In genomic region chr12:32305163-32305562, GRCh38 we compare ENCODE assay signal across 9 cellular contexts.
DNase-seq lines count a peak whose midpoint lies in the region; ATAC-seq and TF ChIP-seq lines count a peak whose summit lies in the region.
"Had no signal": no experiment of that assay in that cellular context is flagged by ENCODE, and none has a peak within 500 bp of the region (broad histone marks: within the 10 kb centered on the region; RNA-seq: fewer than 3 reads in every experiment).

No MANE protein-coding gene starts in this region.

- no peaks in the 10 kb centered on the region for H3K9me2 ChIP-seq in OCI-LY7 (ENCODE audit: insufficient read depth, low read length)

- DNase-seq in heart right ventricle (no peak), left cardiac atrium (no peak), OCI-LY7 (ENCODE audit: low spot score) (peak; percentile 49), fibroblast of gingiva (ENCODE audit: low read depth) (peak; percentile 30), upper lobe of right lung (no peak), HPDE6-E6E7 (ENCODE audit: extremely low spot score) (no peak)
- no peak for DNase-seq in T-helper 2 cell treated with Interferon-gamma antibody and Interleukin-4, amounts not matched to agents 5 μg/mL and 100 μg/mL, for 36 hours (ENCODE audit: low spot score)

- no peaks in the 10 kb centered on the region for H3K9me3 ChIP-seq in heart right ventricle
- no peaks in the 10 kb centered on the region for H3K9me3 ChIP-seq in OCI-LY7 (ENCODE audit: low read length)
- no peaks in the 10 kb centered on the region for H3K9me3 ChIP-seq in upper lobe of right lung

- CTCF ChIA-PET in OCI-LY7 (lab: Charles Lee; ENCODE audit: unreplicated experiment), result no interaction called here

- H3K4me1 ChIP-seq in heart right ventricle (peaks cover 0 to 9% (median 0%) of the 10 kb centered on the region in 9 donors), OCI-LY7 (ENCODE audit: insufficient read depth, low read length, poor library complexity, severe bottlenecking) (peaks cover 48% of the 10 kb centered on the region), upper lobe of right lung (no peaks in the 10 kb centered on the region)

- H3K27me3 ChIP-seq in heart right ventricle (no peaks in the 10 kb centered on the region), upper lobe of right lung (no peaks in the 10 kb centered on the region)

- H3K4me1 Mint-ChIP-seq in T-helper 2 cell treated with Interferon-gamma antibody and Interleukin-4, amounts not matched to agents 5 μg/mL and 100 μg/mL, for 36 hours (ENCODE audit: low read depth), result no peaks in the 10 kb centered on the region

- POLR2A ChIA-PET in OCI-LY7 (lab: Charles Lee), result no interaction called here

- H3K27me3 Mint-ChIP-seq in T-helper 2 cell treated with Interferon-gamma antibody and Interleukin-4, amounts not matched to agents 5 μg/mL and 100 μg/mL, for 36 hours (ENCODE audit: low read depth), result no peaks in the 10 kb centered on the region

- H4K20me1 ChIP-seq in OCI-LY7 (ENCODE audit: insufficient read depth, low read length), result no peaks in the 10 kb centered on the region

- H2AFZ ChIP-seq in OCI-LY7 (ENCODE audit: low read length), result no peak overlapping the region

- no TSS peak for BruUV-seq in OCI-LY7 (replicated peaks; lab: Mats Ljungman, UMichigan)

- no peak overlapping the region for H3K4me2 ChIP-seq in OCI-LY7 (ENCODE audit: low read length)

- H3K4me3 Mint-ChIP-seq in T-helper 2 cell treated with Interferon-gamma antibody and Interleukin-4, amounts not matched to agents 5 μg/mL and 100 μg/mL, for 36 hours, result no peak overlapping the region
- H3K4me3 Mint-ChIP-seq: activated T-helper 1 cell treated with anti-CD3 and anti-CD28 coated beads, Interleukin-12 subunit alpha, Interleukin-12 subunit beta, Interleukin-2, Interleukin-4 antibody, amounts not matched to agents 30 ng/mL and 10 ng/mL and 1 ng/mL, durations not matched to agents 14 hours and 24 hours and 36 hours had no signal

- peaks cover 27% of the 10 kb centered on the region; the same call in 1 of the 2 replicates for H3K79me2 ChIP-seq in OCI-LY7 (ENCODE audit: insufficient read depth, low read depth, low read length)

- TF ChIP-seq CTCF in heart right ventricle (IDR thresholded peaks at IDR 0.05) (peak in 7 of 9 donors; percentile 52 to 73 (median 58)), OCI-LY7 (conservative IDR thresholded peaks at IDR 0.05; ENCODE audit: low read length) (peak; percentile 78), upper lobe of right lung (IDR thresholded peaks at IDR 0.05) (peak; percentile 45)

- H3K36me3 ChIP-seq in heart right ventricle (peaks cover 0 to 21% (median 0%) of the 10 kb centered on the region in 9 donors), OCI-LY7 (ENCODE audit: insufficient read depth, low read length) (peaks cover 50% of the 10 kb centered on the region), upper lobe of right lung (no peaks in the 10 kb centered on the region)

- H3K9me3 Mint-ChIP-seq in T-helper 2 cell treated with Interferon-gamma antibody and Interleukin-4, amounts not matched to agents 5 μg/mL and 100 μg/mL, for 36 hours, result no peaks in the 10 kb centered on the region
- H3K9me3 Mint-ChIP-seq: activated T-helper 1 cell treated with anti-CD3 and anti-CD28 coated beads, Interleukin-12 subunit alpha, Interleukin-12 subunit beta, Interleukin-2, Interleukin-4 antibody, amounts not matched to agents 30 ng/mL and 10 ng/mL and 1 ng/mL, durations not matched to agents 14 hours and 24 hours and 36 hours had no signal

- 45 to 82% methylated on average over 1 of the region's 1 CpG for WGBS in heart right ventricle, 2 donors

- H3K27ac ChIP-seq in heart right ventricle (no peak overlapping the region), OCI-LY7 (ENCODE audit: low read depth, low read length, poor library complexity, severe bottlenecking) (no peak overlapping the region), upper lobe of right lung (no peak overlapping the region)

- no peak overlapping the region for H3K27ac Mint-ChIP-seq in T-helper 2 cell treated with Interferon-gamma antibody and Interleukin-4, amounts not matched to agents 5 μg/mL and 100 μg/mL, for 36 hours
- H3K27ac Mint-ChIP-seq: activated T-helper 1 cell treated with anti-CD3 and anti-CD28 coated beads, Interleukin-12 subunit alpha, Interleukin-12 subunit beta, Interleukin-2, Interleukin-4 antibody, amounts not matched to agents 30 ng/mL and 10 ng/mL and 1 ng/mL, durations not matched to agents 14 hours and 24 hours and 36 hours had no signal

- H3K4me3 ChIP-seq in heart right ventricle (no peak overlapping the region), OCI-LY7 (ENCODE audit: low read depth, low read length, poor library complexity, severe bottlenecking) (no peak overlapping the region), upper lobe of right lung (no peak overlapping the region)

- intact Hi-C loops in heart right ventricle (cut with DNase I) (loop anchor here in 5 of 10 donors (2.0 to 10.0 kb wide), 6 partner anchors 243 to 653 kb away; partner anchors contain the start of gene ETFBKMT (in 1 of the 5)), left cardiac atrium (cut with DNase I) (loop anchor here in 1 of 2 donors (10.0 kb wide), 1 partner anchor 620 kb away; no protein-coding TSS in a partner anchor), OCI-LY7 (cut with micrococcal nuclease; ENCODE audit: unreplicated experiment) (loop anchor here (10.0 kb wide), 1 partner anchor 560 kb away; no protein-coding TSS in a partner anchor), upper lobe of right lung (cut with DNase I) (no loop called here)

- H3K36me3 Mint-ChIP-seq in T-helper 2 cell treated with Interferon-gamma antibody and Interleukin-4, amounts not matched to agents 5 μg/mL and 100 μg/mL, for 36 hours (ENCODE audit: low read depth), result no peaks in the 10 kb centered on the region

- no peak for ATAC-seq in heart right ventricle
- ATAC-seq in left cardiac atrium, result no peak
- no peak for ATAC-seq in upper lobe of right lung
- no peak for ATAC-seq in GM18907 (IDR thresholded peaks at IDR 0.05; ENCODE audit: unreplicated experiment)

Comparison
In these comparisons a context has a peak if more than half of its experiments do, and no peak if none do; other contexts are left out.
1. DNase-seq: peak in OCI-LY7 (single experiment) and fibroblast of gingiva (single experiment); none in heart right ventricle (0 of 2), left cardiac atrium (single experiment), upper lobe of right lung (single experiment), T-helper 2 cell treated with Interferon-gamma antibody and Interleukin-4, amounts not matched to agents 5 μg/mL and 100 μg/mL, for 36 hours (single experiment) and HPDE6-E6E7 (single experiment).
2. Peak in every context shown above with its lines, with median percentiles within 50 percentile points of each other: CTCF ChIP-seq.